ENCODE assay signal across 16 cellular contexts in the genomic region with DNA sequence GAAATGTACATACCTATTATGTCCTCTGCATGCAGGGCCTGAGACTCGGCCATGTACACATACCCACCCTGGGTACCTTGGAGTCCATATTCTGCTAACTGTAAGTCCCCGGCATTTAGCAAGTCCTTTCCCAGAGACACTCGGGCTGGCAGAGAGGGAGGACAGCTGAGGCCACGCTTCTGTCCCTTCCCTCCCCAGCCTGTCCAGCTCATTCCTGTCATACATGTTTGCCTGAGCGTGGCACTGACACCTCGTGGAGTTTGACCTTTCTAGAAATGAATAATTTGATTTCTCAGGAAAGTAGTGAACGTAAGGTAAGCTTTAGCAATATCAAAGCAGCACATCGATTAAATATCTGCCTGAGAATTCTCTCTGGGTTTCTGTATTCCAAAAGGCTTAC.
DNase-seq lines count a peak whose midpoint lies in the region; ATAC-seq, FAIRE-seq and TF ChIP-seq lines count a peak whose summit lies in the region.
"Had no signal": no experiment of that assay in that cellular context is flagged by ENCODE, and none has a peak within 500 bp of the region (broad histone marks: within the 10 kb centered on the region; RNA-seq: fewer than 3 reads in every experiment).

No MANE protein-coding gene starts in this region.

- no peak overlapping the region for H2BK12ac ChIP-seq in H1 (ENCODE audit: low read depth, low read length)

- H3K79me2 ChIP-seq in H1 (ENCODE audit: control insufficient read depth in 1 of 2, insufficient read depth in 2 of 2, low read length in 2 of 2), result no peaks in the 10 kb centered on the region

- H3K4me2 ChIP-seq in BLaER1 treated with 17β-estradiol and CSF1 and Interleukin-3, amounts not matched to agents 10 nM and 100 nM, result peak overlapping the region in 7 of 11 experiments; percentile 20 to 60 (median 53); a peak in 8 of 22 replicates
- no peak overlapping the region for H3K4me2 ChIP-seq in H1 (ENCODE audit: insufficient read depth in 1 of 2, low read depth in 2 of 2, low read length in 2 of 2)

- no peak overlapping the region for H3K23ac ChIP-seq in H1 (ENCODE audit: insufficient read length)

- H3K4me3 ChIP-seq in BLaER1 treated with 17β-estradiol and CSF1 and Interleukin-3, amounts not matched to agents 10 nM and 100 nM, result no peak overlapping the region
- no peak overlapping the region for H3K4me3 ChIP-seq in H1 (ENCODE audit: extremely low read depth in 1 of 4, insufficient read depth in 2 of 4, low read depth in 3 of 4, low read length in 4 of 4)
- H3K4me3 ChIP-seq in right lobe of liver, result no peak overlapping the region

- H2BK120ac ChIP-seq in H1 (replicated peaks; ENCODE audit: low read depth, low read length), result no peak overlapping the region

- H3K27ac ChIP-seq in BLaER1 treated with 17β-estradiol and CSF1 and Interleukin-3, amounts not matched to agents 10 nM and 100 nM, result no peak overlapping the region
- H3K27ac ChIP-seq in H1 (ENCODE audit: low read depth, low read length) (no peak overlapping the region), right lobe of liver (no peak overlapping the region)
- H3K27ac ChIP-seq: C4-2B had no signal

- FAIRE-seq in H1 (lab: Jason Lieb, UNC), result no peak
- FAIRE-seq: D721Med, G401.6, GM12891, GM19239, H54 had no signal

- no peaks in the 10 kb centered on the region for H3K9me3 ChIP-seq in BLaER1 treated with 17β-estradiol and CSF1 and Interleukin-3, amounts not matched to agents 10 nM and 100 nM (replicated peaks in 1 of 11)
- H3K9me3 ChIP-seq in H1 (ENCODE audit: insufficient read depth in 2 of 2, low read depth in 1 of 2, low read length in 1 of 2), result no peaks in the 10 kb centered on the region
- no peaks in the 10 kb centered on the region for H3K9me3 ChIP-seq in right lobe of liver
- H3K9me3 ChIP-seq: Caco-2 had no signal

- no peaks in the 10 kb centered on the region for H3K4me1 Mint-ChIP-seq in stimulated activated naive CD8-positive, alpha-beta T cell treated with anti-CD3 and anti-CD28 coated beads, Interleukin-15, amount 100 ng/mL, for 72 hours
- H3K4me1 Mint-ChIP-seq: B cell had no signal

- DNase-seq in H1 (ENCODE audit: low read depth in 1 of 2, low spot score in 2 of 2), result no peak
- peak in 1 of 3 donors; percentile 60 for DNase-seq in right lobe of liver
- no peak for DNase-seq in stimulated activated naive CD8-positive, alpha-beta T cell treated with anti-CD3 and anti-CD28 coated beads, Interleukin-15, amount 100 ng/mL, for 72 hours
- no peak for DNase-seq in activated naive CD4-positive, alpha-beta T cell (lab: John Stamatoyannopoulos, UW)
- no peak for DNase-seq in NOMO-1 (lab: John Stamatoyannopoulos, UW; ENCODE audit: unreplicated experiment in 2 of 2)
- DNase-seq: Caco-2; CD4-positive, alpha-beta T cell; HFFc6 had no signal

- no peak overlapping the region for H4K91ac ChIP-seq in H1 (replicated peaks; ENCODE audit: insufficient read length, low read length)

- H3K4me1 ChIP-seq in BLaER1 treated with 17β-estradiol and CSF1 and Interleukin-3, amounts not matched to agents 10 nM and 100 nM, result peaks cover 0 to 25% (median 15%) of the 10 kb centered on the region in 10 experiments; a peak in 14 of 20 replicates
- H3K4me1 ChIP-seq in H1 (replicated peaks in 1 of 4; ENCODE audit: control insufficient read depth in 3 of 4, insufficient read depth in 4 of 4, low read length in 3 of 4) (no peaks in the 10 kb centered on the region), right lobe of liver (peaks cover 0 to 8% (median 0%) of the 10 kb centered on the region in 4 donors)
- H3K4me1 ChIP-seq: Caco-2 had no signal

- CTCF ChIA-PET in H1 (lab: Charles Lee; ENCODE audit: partially characterized antibody), result interaction anchor here (0.5 to 26.4 kb wide), 40 partner anchors 8 to 460 kb away, joined by 3 to 558 read pairs (median 5); no protein-coding TSS in a partner anchor

- H2AFZ ChIP-seq in H1 (ENCODE audit: low read length), result 0 out of 2 replicates have a peak overlapping the region, but pooled peaks have one; percentile 92

- H2BK5ac ChIP-seq in H1 (ENCODE audit: low read depth, low read length), result no peak overlapping the region

- no peaks in the 10 kb centered on the region for H3K36me3 ChIP-seq in BLaER1 treated with 17β-estradiol and CSF1 and Interleukin-3, amounts not matched to agents 10 nM and 100 nM
- H3K36me3 ChIP-seq in H1 (ENCODE audit: control insufficient read depth in 2 of 4, insufficient read depth in 4 of 4, low read length in 3 of 4), result no peaks in the 10 kb centered on the region
- no peaks in the 10 kb centered on the region for H3K36me3 ChIP-seq in right lobe of liver

- no peaks in the 10 kb centered on the region for H3K23me2 ChIP-seq in H1 (ENCODE audit: low read depth, low read length)

- TF ChIP-seq EP300 in H1 (IDR thresholded peaks at IDR 0.05; ENCODE audit: borderline replicate concordance in 1 of 2, low read depth in 2 of 2, low read length in 2 of 2), result no peak

- TF ChIP-seq CTCF in H1 (IDR thresholded peaks at IDR 0.05; ENCODE audit: control extremely low read depth in 1 of 3, insufficient read depth in 1 of 3, low read depth in 1 of 3, low read length in 3 of 3) (no peak), right lobe of liver (IDR thresholded peaks at IDR 0.05) (no peak)

- no peak overlapping the region for H4K8ac ChIP-seq in H1 (ENCODE audit: extremely low read depth, insufficient read depth, low read length)

- no peak overlapping the region for H2AK5ac ChIP-seq in H1 (ENCODE audit: low read depth, low read length)

- H3K9ac ChIP-seq in BLaER1 treated with 17β-estradiol and CSF1 and Interleukin-3, amounts not matched to agents 10 nM and 100 nM, result no peak overlapping the region
- H3K9ac ChIP-seq in H1 (replicated peaks in 1 of 4; ENCODE audit: extremely low read depth in 1 of 4, low read depth in 3 of 4, low read length in 3 of 4), result no peak overlapping the region

- no peaks in the 10 kb centered on the region for H3K9me3 Mint-ChIP-seq in stimulated activated naive CD8-positive, alpha-beta T cell treated with anti-CD3 and anti-CD28 coated beads, Interleukin-15, amount 100 ng/mL, for 72 hours
- H3K9me3 Mint-ChIP-seq: CD4-positive, alpha-beta T cell; HFFc6 had no signal

- H3K27ac Mint-ChIP-seq in stimulated activated naive CD8-positive, alpha-beta T cell treated with anti-CD3 and anti-CD28 coated beads, Interleukin-15, amount 100 ng/mL, for 72 hours, result no peak overlapping the region
- H3K27ac Mint-ChIP-seq: B cell; CD4-positive, alpha-beta T cell; HFFc6 had no signal

- no peak overlapping the region for H3K4ac ChIP-seq in H1 (replicated peaks; ENCODE audit: insufficient read length, low read depth, low read length)

- 77% methylated on average over 7 of the region's 8 CpGs; no CpG with 5 or more reads in 1 of the 2 experiments for WGBS in H1 (ENCODE audit: extremely low coverage in 1 of 2, insufficient coverage in 1 of 2, insufficient read length in 1 of 2, insufficient replicate concordance in 2 of 2, low coverage in 1 of 2, low lambda C conversion rate in 2 of 2, missing lambda C conversion rate in 1 of 2), 2 experiments
- WGBS in right lobe of liver (ENCODE audit: insufficient coverage, low coverage, low lambda C conversion rate, missing lambda C conversion rate), result 26% methylated on average over 6 of the region's 8 CpGs

- intact Hi-C loops in right lobe of liver (cut with DNase I), result no loop called here

- no peaks in the 10 kb centered on the region for H4K20me1 ChIP-seq in BLaER1 treated with 17β-estradiol and CSF1 and Interleukin-3, amounts not matched to agents 10 nM and 100 nM
- no peaks in the 10 kb centered on the region for H4K20me1 ChIP-seq in H1 (replicated peaks in 1 of 2; ENCODE audit: control insufficient read depth in 1 of 2, insufficient read depth in 2 of 2, low read length in 2 of 2)

- TF ChIP-seq POLR2A in H1 (IDR thresholded peaks at IDR 0.05; ENCODE audit: control extremely low read depth in 1 of 2, low read depth in 2 of 2, low read length in 2 of 2), result no peak
- TF ChIP-seq POLR2A in right lobe of liver (IDR thresholded peaks at IDR 0.05), result no peak

- POLR2A ChIA-PET in H1 (lab: Charles Lee; ENCODE audit: partially characterized antibody), result no interaction called here

- no peak overlapping the region for H3K4me3 Mint-ChIP-seq in stimulated activated naive CD8-positive, alpha-beta T cell treated with anti-CD3 and anti-CD28 coated beads, Interleukin-15, amount 100 ng/mL, for 72 hours
- H3K4me3 Mint-ChIP-seq: B cell; CD4-positive, alpha-beta T cell; HFFc6 had no signal

- H3K27me3 ChIP-seq in BLaER1 treated with 17β-estradiol and CSF1 and Interleukin-3, amounts not matched to agents 10 nM and 100 nM, result no peaks in the 10 kb centered on the region
- H3K27me3 ChIP-seq in H1 (replicated peaks in 1 of 4; ENCODE audit: control insufficient read depth in 3 of 4, extremely low read depth in 1 of 4, insufficient read depth in 3 of 4, low read length in 3 of 4) (no peaks in the 10 kb centered on the region), right lobe of liver (no peaks in the 10 kb centered on the region)

- peak overlapping the region; percentile 13; the same call in 1 of the 2 replicates for H3K18ac ChIP-seq in H1 (ENCODE audit: extremely low read depth, low read length)

- peaks cover 30% of the 10 kb centered on the region for H3K27me3 Mint-ChIP-seq in stimulated activated naive CD8-positive, alpha-beta T cell treated with anti-CD3 and anti-CD28 coated beads, Interleukin-15, amount 100 ng/mL, for 72 hours

- no peaks in the 10 kb centered on the region for H3K79me1 ChIP-seq in H1 (ENCODE audit: low read depth, low read length)

- H3K14ac ChIP-seq in H1 (ENCODE audit: insufficient read length), result no peak overlapping the region

- H2BK20ac ChIP-seq in H1 (ENCODE audit: low read length), result no peak overlapping the region

- peak; percentile 82 to 96 (median 88) for ATAC-seq in right lobe of liver
- ATAC-seq in stimulated activated naive CD8-positive, alpha-beta T cell treated with anti-CD3 and anti-CD28 coated beads, Interleukin-15, amount 100 ng/mL, for 72 hours, result no peak

- TF ChIP-seq RAD21 in H1 (IDR thresholded peaks at IDR 0.05 in 1 of 2, conservative IDR thresholded peaks at IDR 0.05 in 1 of 2; ENCODE audit: low read depth in 2 of 2, low read length in 2 of 2), result no peak

- no peak overlapping the region for H4K5ac ChIP-seq in H1 (ENCODE audit: insufficient read length, low read depth, low read length)

- H3K56ac ChIP-seq in H1 (replicated peaks; ENCODE audit: insufficient read length, low read depth, low read length), result no peak overlapping the region

- no peak overlapping the region for H2BK15ac ChIP-seq in H1 (ENCODE audit: low read length)

TF ChIP-seq in H1, 55 proteins besides CTCF, POLR2A, EP300 and RAD21:
- TF ChIP-seq SRF (IDR thresholded peaks at IDR 0.05; ENCODE audit: low read depth, low read length) (no peak), SP1 (IDR thresholded peaks at IDR 0.05; ENCODE audit: low read depth, low read length) (no peak)

Comparison
In these comparisons a context has a peak if more than half of its experiments do, and no peak if none do; other contexts are left out.
1. H3K4me2 ChIP-seq: peak in BLaER1 treated with 17β-estradiol and CSF1 and Interleukin-3, amounts not matched to agents 10 nM and 100 nM (7 of 11); none in H1 (0 of 2).